1 cellular context compared by ENCODE assay signal in genomic region chr10:91552260-91552659, GRCh38.
TF ChIP-seq lines count a peak whose summit lies in the region.

No MANE protein-coding gene starts in this region.

TF ChIP-seq in K562, 482 proteins besides CTCF, POLR2A, EP300 and RAD21 (continued from another document):
- TF ChIP-seq UBTF (IDR thresholded peaks at IDR 0.05; ENCODE audit: borderline replicate concordance in 1 of 2, low read depth in 2 of 2, low read length in 2 of 2), result no peak
- no peak for TF ChIP-seq SMAD4 (CRISPR knock-in tag; conservative IDR thresholded peaks at IDR 0.05)
- TF ChIP-seq ZNF282 (CRISPR knock-in tag; IDR thresholded peaks at IDR 0.05), result no peak
- TF ChIP-seq ZBTB1 (CRISPR knock-in tag; IDR thresholded peaks at IDR 0.05; ENCODE audit: borderline replicate concordance, low read depth), result no peak
- no peak for TF ChIP-seq HES1 (IDR thresholded peaks at IDR 0.05; ENCODE audit: low read depth)
